15 cellular contexts compared by ENCODE assay signal in the genomic region with DNA sequence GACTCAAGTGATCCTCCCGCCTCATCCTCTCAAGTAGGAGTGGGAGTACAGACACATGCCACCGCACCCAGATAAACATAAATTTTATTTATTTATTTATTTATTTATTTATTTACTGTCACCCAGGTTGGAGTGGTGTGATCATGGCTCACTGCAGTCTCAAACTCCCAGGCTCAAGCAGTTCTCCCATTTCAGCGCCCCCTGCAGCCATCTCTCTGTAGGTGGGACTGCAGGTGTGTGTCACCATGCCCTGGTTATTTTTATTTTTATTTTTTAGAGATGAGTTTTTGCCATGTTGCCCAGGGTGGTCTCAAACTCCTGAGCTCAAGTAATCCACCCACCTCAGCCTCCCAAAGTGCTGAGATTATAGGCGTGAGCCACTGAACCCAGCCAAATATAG.
"Had no signal": no experiment of that assay in that cellular context is flagged by ENCODE, and none has a peak within 500 bp of the region (broad histone marks: within the 10 kb centered on the region; RNA-seq: fewer than 3 reads in every experiment).

No MANE protein-coding gene starts in this region.

- ATAC-seq: foreskin keratinocyte, left cardiac atrium, lower lobe of right lung, natural killer cell had no signal

- DNase-seq: dermis blood vessel endothelial cell; foreskin keratinocyte; head of caudate nucleus; kidney; left cardiac atrium; left ventricle myocardium inferior; lower lobe of right lung; natural killer cell; posterior cingulate gyrus; small intestine; stimulated activated CD4-positive, alpha-beta T cell treated with anti-CD3 and anti-CD28 coated beads, Interleukin-12 subunit alpha, Interleukin-12 subunit beta, amount 100 ng/mL, for 4 hours; stimulated activated naive CD4-positive, alpha-beta T cell; stomach; substantia nigra; transverse colon had no signal
